ENCODE assay signal across 9 cellular contexts in genomic region chr7:158655931-158656441, GRCh38. TPM values are rescaled to one million over a fixed set of nuclear protein-coding genes. Genes with fewer than 3 reads are reported as not detected.
DNase-seq lines count a peak whose midpoint lies in the region; ATAC-seq and TF ChIP-seq lines count a peak whose summit lies in the region.
"Had no signal": no experiment of that assay in that cellular context is flagged by ENCODE, and none has a peak within 500 bp of the region (broad histone marks: within the 10 kb centered on the region; RNA-seq: fewer than 3 reads in every experiment).

No MANE protein-coding gene starts in this region.

- H3K9me3 Mint-ChIP-seq in chondrocyte (ENCODE audit: low read depth) (no peaks in the 10 kb centered on the region), osteocyte (ENCODE audit: unreplicated experiment) (no peaks in the 10 kb centered on the region)

- H3K27me3 Mint-ChIP-seq in T-helper 17 cell (no peaks in the 10 kb centered on the region), chondrocyte (ENCODE audit: low read depth) (no peaks in the 10 kb centered on the region), osteocyte (ENCODE audit: unreplicated experiment) (no peaks in the 10 kb centered on the region)

- H3K9me3 ChIP-seq in T-helper 17 cell (ENCODE audit: control insufficient read depth, low read length, poor library complexity, severe bottlenecking), result no peaks in the 10 kb centered on the region
- H3K9me3 ChIP-seq: neutrophil had no signal

- H3K4me3 Mint-ChIP-seq in T-helper 17 cell, result peak overlapping the region; percentile 49
- no peak overlapping the region for H3K4me3 Mint-ChIP-seq in chondrocyte (ENCODE audit: unreplicated experiment)
- H3K4me3 Mint-ChIP-seq in osteocyte (ENCODE audit: unreplicated experiment), result no peak overlapping the region

- H3K4me1 Mint-ChIP-seq in T-helper 17 cell (peaks cover 7% of the 10 kb centered on the region), chondrocyte (ENCODE audit: low read depth) (peaks cover 12% of the 10 kb centered on the region), osteocyte (ENCODE audit: unreplicated experiment) (peaks cover 12% of the 10 kb centered on the region)

- peak; percentile 96 for ATAC-seq in GM19035 (IDR thresholded peaks at IDR 0.05; ENCODE audit: unreplicated experiment)
- peak; percentile 95 for ATAC-seq in HG02759 (IDR thresholded peaks at IDR 0.05; ENCODE audit: unreplicated experiment)
- peak; percentile 87 for ATAC-seq in T-helper 17 cell

- DNase-seq in T-helper 17 cell (no peak), SHP77 (lab: John Stamatoyannopoulos, UW) (no peak), chondrocyte (ENCODE audit: low spot score) (no peak), osteocyte (ENCODE audit: extremely low spot score, unreplicated experiment) (no peak), NCI-H146 treated with DMSO at 0.1 percent for 48 hours (lab: John Stamatoyannopoulos, UW; ENCODE audit: unreplicated experiment) (no peak)
- peak in 3 of 4 experiments; percentile 21 to 57 (median 36) for DNase-seq in stimulated activated CD4-positive, alpha-beta T cell treated with anti-CD3 and anti-CD28 coated beads, Interleukin-1b, Interleukin-23, amount 100 ng/mL, for 24 hours (ENCODE audit: low read depth in 4 of 4, low spot score in 1 of 4)

- H3K36me3 Mint-ChIP-seq in T-helper 17 cell (ENCODE audit: low read depth) (peaks cover 4% of the 10 kb centered on the region), chondrocyte (ENCODE audit: low read depth) (peaks cover 10% of the 10 kb centered on the region), osteocyte (ENCODE audit: unreplicated experiment) (peaks cover 13% of the 10 kb centered on the region)

- no peak for TF ChIP-seq CTCF in chondrocyte (IDR thresholded peaks at IDR 0.05)
- TF ChIP-seq CTCF in osteocyte (IDR thresholded peaks at IDR 0.05), result no peak

- H3K27ac Mint-ChIP-seq in T-helper 17 cell (no peak overlapping the region), chondrocyte (ENCODE audit: unreplicated experiment) (no peak overlapping the region), osteocyte (ENCODE audit: unreplicated experiment) (no peak overlapping the region)

RNA-seq across cellular contexts. Expression of gene NCAPG2, which starts 48.6 kb away (rescaled TPM):
- 10 to 100 TPM in 1 of 2 donors, 1 to 10 TPM in 1; 8.8 to 38.7 TPM for total RNA-seq in T-helper 17 cell
- total RNA-seq in chondrocyte, result 13.0 to 21.5 TPM (median 19.0 TPM) in 3 replicates
- total RNA-seq in osteocyte, result 17.9 and 19.9 TPM in 2 replicates

Comparison
In these comparisons a context has a peak if more than half of its experiments do, and no peak if none do; other contexts are left out.
1. DNase-seq: peak in stimulated activated CD4-positive, alpha-beta T cell treated with anti-CD3 and anti-CD28 coated beads, Interleukin-1b, Interleukin-23, amount 100 ng/mL, for 24 hours (3 of 4); none in T-helper 17 cell (0 of 3), SHP77 (0 of 2), chondrocyte (single experiment), osteocyte (single experiment) and NCI-H146 treated with DMSO at 0.1 percent for 48 hours (single experiment).
2. Peak in every context shown above with its lines, with median percentiles within 50 percentile points of each other: ATAC-seq.